Comparison of ENCODE assay signal across 13 cellular contexts in the genomic region with DNA sequence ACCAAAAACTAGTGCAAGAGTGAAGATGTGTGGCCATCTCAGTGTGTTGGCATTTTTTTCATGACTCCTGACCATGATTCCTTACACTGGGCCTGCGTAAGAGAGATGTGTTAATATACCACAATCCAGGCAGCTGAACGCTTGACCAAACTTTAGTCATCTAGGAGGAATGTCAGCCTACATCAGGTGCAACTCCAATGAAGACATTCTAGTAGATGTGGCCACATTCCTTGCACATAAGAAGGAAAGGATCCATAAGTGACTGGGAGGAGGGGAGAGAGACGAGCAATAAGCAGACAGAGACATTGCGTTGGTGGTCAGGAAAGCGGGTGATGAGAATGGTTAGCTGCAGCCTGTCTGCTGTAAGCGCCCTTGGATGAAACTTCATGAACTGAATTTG. TPM values are rescaled to one million over a fixed set of nuclear protein-coding genes. Genes with fewer than 3 reads are reported as not detected.
DNase-seq lines count a peak whose midpoint lies in the region; FAIRE-seq and TF ChIP-seq lines count a peak whose summit lies in the region.
"Had no signal": no experiment of that assay in that cellular context is flagged by ENCODE, and none has a peak within 500 bp of the region (broad histone marks: within the 10 kb centered on the region; RNA-seq: fewer than 3 reads in every experiment).

No MANE protein-coding gene starts in this region.

- no peak overlapping the region for H3K4me3 ChIP-seq in retinal pigment epithelial cell (ENCODE audit: low read length)

- TF ChIP-seq CTCF in retinal pigment epithelial cell (conservative IDR thresholded peaks at IDR 0.05; ENCODE audit: low read depth, low read length) = no peak

- FAIRE-seq in RCC 7860 (lab: Jason Lieb, UNC) = peak; percentile 99

- DNase-seq in ELR (ENCODE audit: low read depth) (peak; percentile 13), RCC 7860 (ENCODE audit: low spot score) (peak; percentile 97), fibroblast of peridontal ligament (ENCODE audit: extremely low read depth) (peak; percentile 60), retinal pigment epithelial cell (ENCODE audit: low read depth) (peak; percentile 91), T1000 (lab: John Stamatoyannopoulos, UW) (no peak), globus pallidus (ENCODE audit: low spot score) (no peak), SK-N-DZ (ENCODE audit: low spot score) (no peak)
- DNase-seq in activated naive CD4-positive, alpha-beta T cell treated with Interleukin-2 at 50 U/mL for 16 hours = no peak
- DNase-seq: activated CD4-positive, alpha-beta memory T cell treated with anti-CD3 and anti-CD28 coated beads for 36 hours; DMS153; endodermal cell; occipital lobe; stimulated activated CD4-positive, alpha-beta T cell treated with anti-CD3 and anti-CD28 coated beads, Interleukin-4, amount 100 ng/mL, for 1 hour had no signal

RNA-seq across cellular contexts. Expression of a gene that starts 42.6 kb away (rescaled TPM):
- 1.3 and 1.5 TPM in 2 replicates for polyA plus RNA-seq in SK-N-DZ (2014; cell fraction: cytosol; rRNA removed)
- 1.2 and 1.5 TPM in 2 replicates for polyA plus RNA-seq in SK-N-DZ (2014; cell fraction: nucleus; rRNA removed)

Comparison
In these comparisons a context has a peak if more than half of its experiments do, and no peak if none do; other contexts are left out.
1. DNase-seq: peak in ELR (single experiment), RCC 7860 (single experiment), fibroblast of peridontal ligament (single experiment) and retinal pigment epithelial cell (single experiment); none in T1000 (single experiment), globus pallidus (single experiment), SK-N-DZ (single experiment) and activated naive CD4-positive, alpha-beta T cell treated with Interleukin-2 at 50 U/mL for 16 hours (single experiment).